Comparison of ENCODE assay signal across 1 cellular context in the genomic region with DNA sequence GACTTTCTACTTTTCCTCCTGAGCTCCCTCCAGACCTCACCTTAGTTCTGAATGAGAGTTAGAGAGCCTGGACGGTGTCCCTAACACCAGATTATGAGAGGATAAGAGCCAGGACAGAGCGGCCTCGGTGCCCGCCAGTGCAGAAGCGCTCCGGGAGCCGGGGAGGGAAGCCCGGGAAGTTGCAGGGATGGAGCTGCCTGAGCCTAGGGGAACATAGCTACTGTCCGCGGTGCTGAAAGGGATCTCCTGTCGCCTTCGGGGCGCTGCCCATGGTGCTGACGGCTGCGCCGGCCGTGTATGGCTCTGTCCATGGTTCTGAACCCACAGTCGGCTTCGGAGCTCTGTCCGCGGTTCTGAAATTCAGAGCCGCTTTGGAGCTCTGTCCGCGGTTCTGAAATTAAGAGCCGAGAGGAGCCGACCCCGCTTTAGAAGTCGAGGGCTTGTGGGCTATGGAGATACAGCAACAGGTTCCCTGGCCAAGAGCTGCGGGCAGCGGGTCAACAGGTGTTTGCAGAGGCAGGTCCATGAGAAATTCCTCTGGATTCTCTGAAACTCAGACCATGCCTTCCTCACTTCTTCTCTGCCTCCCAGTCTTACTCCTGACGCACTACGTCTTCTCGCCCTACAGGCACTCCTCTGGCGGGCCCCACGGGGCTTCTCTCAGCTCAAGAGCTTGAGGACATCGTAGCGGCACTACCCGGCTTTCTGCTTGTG.
TF ChIP-seq lines count a peak whose summit lies in the region.

No MANE protein-coding gene starts in this region.

TF ChIP-seq in HepG2, 621 proteins besides CTCF, POLR2A, EP300 and RAD21 (continues in another document):
- TF ChIP-seq ZNF782 (CRISPR knock-in tag; IDR thresholded peaks at IDR 0.05; ENCODE audit: borderline replicate concordance), result peak; percentile 100
- TF ChIP-seq ZNF382 (CRISPR knock-in tag; IDR thresholded peaks at IDR 0.05; ENCODE audit: borderline replicate concordance), result peak; percentile 100
- peak; percentile 100 for TF ChIP-seq ZFP90 (CRISPR knock-in tag; IDR thresholded peaks at IDR 0.05; ENCODE audit: borderline replicate concordance)
- TF ChIP-seq EEA1 (CRISPR knock-in tag; IDR thresholded peaks at IDR 0.05; ENCODE audit: borderline replicate concordance), result peak; percentile 100
- peak; percentile 100 for TF ChIP-seq MEIS2 (CRISPR knock-in tag; IDR thresholded peaks at IDR 0.05)
- peak; percentile 100 for TF ChIP-seq ETV5 (CRISPR knock-in tag; IDR thresholded peaks at IDR 0.05; ENCODE audit: borderline replicate concordance)
- peak; percentile 100 for TF ChIP-seq ZNF367 (CRISPR knock-in tag; IDR thresholded peaks at IDR 0.05; ENCODE audit: borderline replicate concordance)
- TF ChIP-seq TBP (CRISPR knock-in tag; IDR thresholded peaks at IDR 0.05), result no peak
- TF ChIP-seq MAFF (IDR thresholded peaks at IDR 0.05; ENCODE audit: low read depth, low read length), result no peak
- peak; percentile 74 for TF ChIP-seq ZEB1 (IDR thresholded peaks at IDR 0.05; ENCODE audit: insufficient replicate concordance, low read depth)
- TF ChIP-seq, protein P1, sequence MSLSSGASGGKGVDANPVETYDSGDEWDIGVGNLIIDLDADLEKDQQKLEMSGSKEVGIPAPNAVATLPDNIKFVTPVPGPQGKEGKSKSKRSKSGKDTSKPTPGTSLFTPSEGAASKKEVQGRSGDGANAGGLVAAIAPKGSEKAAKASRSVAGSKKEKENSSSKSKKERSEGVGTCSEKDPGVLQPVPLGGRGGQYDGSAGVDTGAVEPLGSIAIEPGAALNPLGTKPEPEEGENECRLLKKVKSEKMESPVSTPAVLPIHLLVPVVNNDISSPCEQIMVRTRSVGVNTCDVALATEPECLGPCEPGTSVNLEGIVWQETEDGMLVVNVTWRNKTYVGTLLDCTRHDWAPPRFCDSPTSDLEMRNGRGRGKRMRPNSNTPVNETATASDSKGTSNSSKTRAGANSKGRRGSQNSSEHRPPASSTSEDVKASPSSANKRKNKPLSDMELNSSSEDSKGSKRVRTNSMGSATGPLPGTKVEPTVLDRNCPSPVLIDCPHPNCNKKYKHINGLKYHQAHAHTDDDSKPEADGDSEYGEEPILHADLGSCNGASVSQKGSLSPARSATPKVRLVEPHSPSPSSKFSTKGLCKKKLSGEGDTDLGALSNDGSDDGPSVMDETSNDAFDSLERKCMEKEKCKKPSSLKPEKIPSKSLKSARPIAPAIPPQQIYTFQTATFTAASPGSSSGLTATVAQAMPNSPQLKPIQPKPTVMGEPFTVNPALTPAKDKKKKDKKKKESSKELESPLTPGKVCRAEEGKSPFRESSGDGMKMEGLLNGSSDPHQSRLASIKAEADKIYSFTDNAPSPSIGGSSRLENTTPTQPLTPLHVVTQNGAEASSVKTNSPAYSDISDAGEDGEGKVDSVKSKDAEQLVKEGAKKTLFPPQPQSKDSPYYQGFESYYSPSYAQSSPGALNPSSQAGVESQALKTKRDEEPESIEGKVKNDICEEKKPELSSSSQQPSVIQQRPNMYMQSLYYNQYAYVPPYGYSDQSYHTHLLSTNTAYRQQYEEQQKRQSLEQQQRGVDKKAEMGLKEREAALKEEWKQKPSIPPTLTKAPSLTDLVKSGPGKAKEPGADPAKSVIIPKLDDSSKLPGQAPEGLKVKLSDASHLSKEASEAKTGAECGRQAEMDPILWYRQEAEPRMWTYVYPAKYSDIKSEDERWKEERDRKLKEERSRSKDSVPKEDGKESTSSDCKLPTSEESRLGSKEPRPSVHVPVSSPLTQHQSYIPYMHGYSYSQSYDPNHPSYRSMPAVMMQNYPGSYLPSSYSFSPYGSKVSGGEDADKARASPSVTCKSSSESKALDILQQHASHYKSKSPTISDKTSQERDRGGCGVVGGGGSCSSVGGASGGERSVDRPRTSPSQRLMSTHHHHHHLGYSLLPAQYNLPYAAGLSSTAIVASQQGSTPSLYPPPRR (CRISPR knock-in tag; IDR thresholded peaks at IDR 0.05; ENCODE audit: borderline replicate concordance), result peak; percentile 99
- TF ChIP-seq SALL1 (CRISPR knock-in tag; IDR thresholded peaks at IDR 0.05), result peak; percentile 100
- peak; percentile 100 for TF ChIP-seq ZNF232 (CRISPR knock-in tag; IDR thresholded peaks at IDR 0.05; ENCODE audit: borderline replicate concordance)
- peak; percentile 99 for TF ChIP-seq TEAD3 (CRISPR knock-in tag; optimal IDR thresholded peaks at IDR 0.05; ENCODE audit: borderline replicate concordance)
- no peak for TF ChIP-seq SOX6 (IDR thresholded peaks at IDR 0.05)
- TF ChIP-seq SOX6 (CRISPR knock-in tag; IDR thresholded peaks at IDR 0.05), result peak; percentile 98
- peak; percentile 100 for TF ChIP-seq MED8 (CRISPR knock-in tag; IDR thresholded peaks at IDR 0.05; ENCODE audit: insufficient replicate concordance)
- TF ChIP-seq FOXK1 (CRISPR knock-in tag; IDR thresholded peaks at IDR 0.05; ENCODE audit: borderline replicate concordance, low read depth), result peak; percentile 100
- peak; percentile 100 for TF ChIP-seq KLF16 (CRISPR knock-in tag; IDR thresholded peaks at IDR 0.05)
- TF ChIP-seq LCORL (IDR thresholded peaks at IDR 0.05), result no peak
- TF ChIP-seq LCORL (CRISPR knock-in tag; IDR thresholded peaks at IDR 0.05), result peak; percentile 100
- peak; percentile 100 for TF ChIP-seq REL (CRISPR knock-in tag; conservative IDR thresholded peaks at IDR 0.05)
- peak; percentile 99 for TF ChIP-seq ZFAT (CRISPR knock-in tag; conservative IDR thresholded peaks at IDR 0.05)
- TF ChIP-seq, protein P2, sequence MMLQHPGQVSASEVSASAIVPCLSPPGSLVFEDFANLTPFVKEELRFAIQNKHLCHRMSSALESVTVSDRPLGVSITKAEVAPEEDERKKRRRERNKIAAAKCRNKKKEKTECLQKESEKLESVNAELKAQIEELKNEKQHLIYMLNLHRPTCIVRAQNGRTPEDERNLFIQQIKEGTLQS (CRISPR knock-in tag; IDR thresholded peaks at IDR 0.05), result peak; percentile 100
- peak; percentile 100 for TF ChIP-seq SALL2 (CRISPR knock-in tag; IDR thresholded peaks at IDR 0.05)
- peak; percentile 100 for TF ChIP-seq ZNF343 (CRISPR knock-in tag; IDR thresholded peaks at IDR 0.05)
- TF ChIP-seq ZNF44 (CRISPR knock-in tag; IDR thresholded peaks at IDR 0.05), result peak; percentile 100
- no peak for TF ChIP-seq HNRNPH1 (optimal IDR thresholded peaks at IDR 0.05; ENCODE audit: low read depth, low read length)
- peak; percentile 100 for TF ChIP-seq DMTF1 (CRISPR knock-in tag; IDR thresholded peaks at IDR 0.05)
- TF ChIP-seq KDM5A (IDR thresholded peaks at IDR 0.05; ENCODE audit: borderline replicate concordance, low read length), result no peak
- no peak for TF ChIP-seq NR2F6 (IDR thresholded peaks at IDR 0.05)
- peak; percentile 100 for TF ChIP-seq NR2F6 (CRISPR knock-in tag; IDR thresholded peaks at IDR 0.05)
- peak; percentile 99 for TF ChIP-seq RFXANK (CRISPR knock-in tag; IDR thresholded peaks at IDR 0.05)
- peak; percentile 100 for TF ChIP-seq ZNF773 (CRISPR knock-in tag; IDR thresholded peaks at IDR 0.05; ENCODE audit: borderline replicate concordance)
- TF ChIP-seq ETS1 (CRISPR knock-in tag; IDR thresholded peaks at IDR 0.05), result peak; percentile 100
- peak; percentile 100 for TF ChIP-seq NFATC3 (CRISPR knock-in tag; IDR thresholded peaks at IDR 0.05)
- peak; percentile 100 for TF ChIP-seq ZSCAN25 (CRISPR knock-in tag; IDR thresholded peaks at IDR 0.05)
- peak; percentile 100 for TF ChIP-seq ZNF569 (CRISPR knock-in tag; IDR thresholded peaks at IDR 0.05; ENCODE audit: borderline replicate concordance)
- peak; percentile 100 for TF ChIP-seq SIX1 (CRISPR knock-in tag; IDR thresholded peaks at IDR 0.05; ENCODE audit: borderline replicate concordance)
- peak; percentile 99 for TF ChIP-seq MAFG (CRISPR knock-in tag; IDR thresholded peaks at IDR 0.05)
- TF ChIP-seq POLR2AphosphoS5 (IDR thresholded peaks at IDR 0.05; ENCODE audit: low read depth, low read length), result no peak
- peak; percentile 100 for TF ChIP-seq ZNF577 (CRISPR knock-in tag; IDR thresholded peaks at IDR 0.05; ENCODE audit: borderline replicate concordance, low read depth)
- TF ChIP-seq NFAT5 (CRISPR knock-in tag; IDR thresholded peaks at IDR 0.05), result peak; percentile 100
- TF ChIP-seq, protein P3, sequence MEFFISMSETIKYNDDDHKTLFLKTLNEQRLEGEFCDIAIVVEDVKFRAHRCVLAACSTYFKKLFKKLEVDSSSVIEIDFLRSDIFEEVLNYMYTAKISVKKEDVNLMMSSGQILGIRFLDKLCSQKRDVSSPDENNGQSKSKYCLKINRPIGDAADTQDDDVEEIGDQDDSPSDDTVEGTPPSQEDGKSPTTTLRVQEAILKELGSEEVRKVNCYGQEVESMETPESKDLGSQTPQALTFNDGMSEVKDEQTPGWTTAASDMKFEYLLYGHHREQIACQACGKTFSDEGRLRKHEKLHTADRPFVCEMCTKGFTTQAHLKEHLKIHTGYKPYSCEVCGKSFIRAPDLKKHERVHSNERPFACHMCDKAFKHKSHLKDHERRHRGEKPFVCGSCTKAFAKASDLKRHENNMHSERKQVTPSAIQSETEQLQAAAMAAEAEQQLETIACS (CRISPR knock-in tag; IDR thresholded peaks at IDR 0.05), result peak; percentile 94
- peak; percentile 100 for TF ChIP-seq KDM2A (CRISPR knock-in tag; IDR thresholded peaks at IDR 0.05; ENCODE audit: borderline replicate concordance, low read depth)
- TF ChIP-seq GABPA (IDR thresholded peaks at IDR 0.05; ENCODE audit: low read depth, low read length), result no peak
- TF ChIP-seq GABPA (CRISPR knock-in tag; IDR thresholded peaks at IDR 0.05; ENCODE audit: low read depth), result peak; percentile 90
- peak; percentile 100 for TF ChIP-seq NRL (CRISPR knock-in tag; IDR thresholded peaks at IDR 0.05; ENCODE audit: borderline replicate concordance)
- TF ChIP-seq TOPORS (CRISPR knock-in tag; IDR thresholded peaks at IDR 0.05), result peak; percentile 100
- TF ChIP-seq SRSF4 (IDR thresholded peaks at IDR 0.05; ENCODE audit: low read depth, low read length, poor library complexity, severe bottlenecking), result no peak
- peak; percentile 99 for TF ChIP-seq ZNF263 (CRISPR knock-in tag; IDR thresholded peaks at IDR 0.05)
- TF ChIP-seq ASH2L (IDR thresholded peaks at IDR 0.05; ENCODE audit: insufficient read length, low read depth, low read length), result no peak
- peak; percentile 100 for TF ChIP-seq ZSCAN12 (CRISPR knock-in tag; IDR thresholded peaks at IDR 0.05)
- TF ChIP-seq PITX1 (CRISPR knock-in tag; IDR thresholded peaks at IDR 0.05), result peak; percentile 100
- TF ChIP-seq PAF1 (CRISPR knock-in tag; IDR thresholded peaks at IDR 0.05), result peak; percentile 100
- TF ChIP-seq NKX3-1 (CRISPR knock-in tag; IDR thresholded peaks at IDR 0.05), result peak; percentile 100
